8 cellular contexts compared by ENCODE assay signal in the genomic region with DNA sequence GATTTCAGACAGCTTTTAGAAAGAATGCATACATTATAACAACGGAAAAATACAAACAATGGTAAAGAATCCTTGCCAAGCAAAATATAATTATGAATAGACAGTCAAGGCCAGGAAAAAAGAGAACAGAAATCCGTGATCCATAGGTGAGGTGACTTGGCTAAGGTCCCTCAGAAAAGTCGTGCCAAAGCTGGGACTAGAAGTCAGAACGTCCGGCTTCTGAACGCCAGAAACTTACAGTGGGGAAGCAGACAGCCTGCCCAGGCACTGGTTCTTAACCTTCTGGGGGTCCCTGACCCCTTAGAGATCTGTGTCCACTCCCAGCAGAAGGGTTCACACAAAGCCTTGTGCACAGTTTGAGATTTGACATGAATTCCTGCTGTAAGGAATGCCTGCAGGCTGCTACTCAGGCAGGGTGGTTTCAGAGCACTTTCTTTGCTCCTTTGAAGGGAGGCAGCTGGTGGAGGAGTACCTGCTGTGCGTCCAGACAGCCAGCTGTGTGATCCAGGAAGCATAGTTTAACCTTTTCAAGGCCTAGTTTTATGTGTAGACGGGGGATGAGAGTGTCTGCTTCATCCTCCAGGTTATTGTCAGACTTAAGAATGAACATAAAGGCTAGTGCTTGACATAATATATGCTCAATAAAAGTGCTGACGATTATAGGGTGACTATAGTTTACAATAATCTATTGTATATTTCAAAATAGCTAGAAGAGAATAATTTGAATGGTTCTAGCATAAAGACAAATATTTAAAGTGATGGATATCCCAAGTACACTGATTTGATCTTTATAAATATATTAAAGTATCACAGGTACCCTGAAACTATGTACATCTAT. TPM values are rescaled to one million over a fixed set of nuclear protein-coding genes. Genes with fewer than 3 reads are reported as not detected.
A peak's percentile ranks its signal among the peaks of the same experiment; 100 is the strongest.
DNase-seq lines count a peak whose midpoint lies in the region; ATAC-seq lines count a peak whose summit lies in the region.

No MANE protein-coding gene starts in this region.

- peak overlapping the region; percentile 81 to 87 (median 85) for H3K4me3 ChIP-seq in skeletal muscle tissue (ENCODE audit: low read length in 3 of 3)

- DNase-seq in activated CD8-positive, alpha-beta memory T cell treated with anti-CD3 and anti-CD28 coated beads, Interleukin-2, amount 10 ng/mL, durations not matched to agents 7 days and 5 days = no peak
- no peak for DNase-seq in activated CD8-positive, alpha-beta memory T cell treated with anti-CD3 and anti-CD28 coated beads, Interleukin-2, amount 50 U/mL, for 48 hours
- DNase-seq in astrocyte of the hippocampus (ENCODE audit: low read depth, low spot score) (peak; percentile 46), immature natural killer cell (no peak), cerebellum (ENCODE audit: low spot score) (no peak)

- H3K27ac Mint-ChIP-seq in activated CD8-positive, alpha-beta memory T cell treated with anti-CD3 and anti-CD28 coated beads, Interleukin-2, amount 10 ng/mL, durations not matched to agents 7 days and 5 days = no peak overlapping the region
- H3K27ac Mint-ChIP-seq in immature natural killer cell = no peak overlapping the region

- H3K4me1 ChIP-seq in skeletal muscle tissue (ENCODE audit: control insufficient read depth in 3 of 3, insufficient read depth in 3 of 3, low read length in 3 of 3) = peaks cover 27 to 39% (median 28%) of the 10 kb centered on the region in 3 donors

- H3K4me1 Mint-ChIP-seq in activated CD8-positive, alpha-beta memory T cell treated with anti-CD3 and anti-CD28 coated beads, Interleukin-2, amount 10 ng/mL, durations not matched to agents 7 days and 5 days = peaks cover 9% of the 10 kb centered on the region
- peaks cover 0 to 8% of the 10 kb centered on the region in 2 donors for H3K4me1 Mint-ChIP-seq in immature natural killer cell

- H3K36me3 Mint-ChIP-seq in activated CD8-positive, alpha-beta memory T cell treated with anti-CD3 and anti-CD28 coated beads, Interleukin-2, amount 10 ng/mL, durations not matched to agents 7 days and 5 days = no peaks in the 10 kb centered on the region
- no peaks in the 10 kb centered on the region for H3K36me3 Mint-ChIP-seq in immature natural killer cell

- no peak for ATAC-seq in activated CD8-positive, alpha-beta memory T cell treated with anti-CD3 and anti-CD28 coated beads, Interleukin-2, amount 10 ng/mL, durations not matched to agents 7 days and 5 days
- ATAC-seq in GM18519 (IDR thresholded peaks at IDR 0.05; ENCODE audit: low FRiP score, unreplicated experiment) (no peak), GM19351 (IDR thresholded peaks at IDR 0.05; ENCODE audit: unreplicated experiment) (no peak)

- H3K9ac ChIP-seq in skeletal muscle tissue (ENCODE audit: low read depth in 1 of 3, low read length in 3 of 3) = peak overlapping the region; percentile 81 to 90 (median 81)

- H3K27ac ChIP-seq in skeletal muscle tissue (ENCODE audit: low read depth, low read length) = peak overlapping the region; percentile 73

- H3K27me3 Mint-ChIP-seq in activated CD8-positive, alpha-beta memory T cell treated with anti-CD3 and anti-CD28 coated beads, Interleukin-2, amount 10 ng/mL, durations not matched to agents 7 days and 5 days = peaks cover 32% of the 10 kb centered on the region
- H3K27me3 Mint-ChIP-seq in immature natural killer cell (ENCODE audit: low read depth in 3 of 3) = peaks cover 9 to 12% (median 9%) of the 10 kb centered on the region in 3 donors

- CTCF ChIA-PET in activated CD8-positive, alpha-beta memory T cell treated with anti-CD3 and anti-CD28 coated beads, Interleukin-2, amount 10 ng/mL, durations not matched to agents 7 days and 5 days (lab: Charles Lee) = interaction anchor here (1.7 to 1.9 kb wide), 2 partner anchors 13 to 17 kb away, joined by 4 to 7 read pairs; no protein-coding TSS in a partner anchor

- no peaks in the 10 kb centered on the region for H3K27me3 ChIP-seq in skeletal muscle tissue (ENCODE audit: control insufficient read depth in 3 of 3, insufficient read depth in 3 of 3, low read length in 3 of 3)

- no peaks in the 10 kb centered on the region for H3K36me3 ChIP-seq in skeletal muscle tissue (ENCODE audit: control insufficient read depth in 3 of 3, insufficient read depth in 3 of 3, low read length in 3 of 3)

- peak overlapping the region; percentile 59 for H3K4me3 Mint-ChIP-seq in activated CD8-positive, alpha-beta memory T cell treated with anti-CD3 and anti-CD28 coated beads, Interleukin-2, amount 10 ng/mL, durations not matched to agents 7 days and 5 days
- H3K4me3 Mint-ChIP-seq in immature natural killer cell = peak overlapping the region in 4 of 5 donors; percentile 47 to 64 (median 50)

- H3K9me3 Mint-ChIP-seq in activated CD8-positive, alpha-beta memory T cell treated with anti-CD3 and anti-CD28 coated beads, Interleukin-2, amount 10 ng/mL, durations not matched to agents 7 days and 5 days (ENCODE audit: low read depth) = no peaks in the 10 kb centered on the region
- H3K9me3 Mint-ChIP-seq in immature natural killer cell = no peaks in the 10 kb centered on the region

- H3K9me3 ChIP-seq in skeletal muscle tissue (ENCODE audit: control insufficient read depth in 3 of 3, low read length in 3 of 3) = no peaks in the 10 kb centered on the region

RNA-seq across cellular contexts. Expression of a gene that starts 0.9 kb away (rescaled TPM):
- total RNA-seq in activated CD8-positive, alpha-beta memory T cell treated with anti-CD3 and anti-CD28 coated beads, Interleukin-2, amount 10 ng/mL, durations not matched to agents 7 days and 5 days = 1 to 10 TPM in 1 of 2 experiments, under 1 TPM in 1; 0.37 to 1.1 TPM
- under 1 TPM in 1 of 3 donors, not detected in 2; 0.47 TPM for polyA plus RNA-seq in immature natural killer cell
- total RNA-seq in skeletal muscle tissue = 2.1 TPM
- 4.6 TPM for total RNA-seq in cerebellum

RNA-seq across cellular contexts. Expression of a gene that starts 30.9 kb away (rescaled TPM):
- total RNA-seq in activated CD8-positive, alpha-beta memory T cell treated with anti-CD3 and anti-CD28 coated beads, Interleukin-2, amount 10 ng/mL, durations not matched to agents 7 days and 5 days = 100 to 1,000 TPM; 193 to 204 TPM
- polyA plus RNA-seq in immature natural killer cell = 100 to 1,000 TPM; 106 to 146 (median 134) TPM
- 161 TPM for total RNA-seq in skeletal muscle tissue
- total RNA-seq in cerebellum = 223 TPM
